Comparison of ENCODE assay signal across 1 cellular context in the genomic region with DNA sequence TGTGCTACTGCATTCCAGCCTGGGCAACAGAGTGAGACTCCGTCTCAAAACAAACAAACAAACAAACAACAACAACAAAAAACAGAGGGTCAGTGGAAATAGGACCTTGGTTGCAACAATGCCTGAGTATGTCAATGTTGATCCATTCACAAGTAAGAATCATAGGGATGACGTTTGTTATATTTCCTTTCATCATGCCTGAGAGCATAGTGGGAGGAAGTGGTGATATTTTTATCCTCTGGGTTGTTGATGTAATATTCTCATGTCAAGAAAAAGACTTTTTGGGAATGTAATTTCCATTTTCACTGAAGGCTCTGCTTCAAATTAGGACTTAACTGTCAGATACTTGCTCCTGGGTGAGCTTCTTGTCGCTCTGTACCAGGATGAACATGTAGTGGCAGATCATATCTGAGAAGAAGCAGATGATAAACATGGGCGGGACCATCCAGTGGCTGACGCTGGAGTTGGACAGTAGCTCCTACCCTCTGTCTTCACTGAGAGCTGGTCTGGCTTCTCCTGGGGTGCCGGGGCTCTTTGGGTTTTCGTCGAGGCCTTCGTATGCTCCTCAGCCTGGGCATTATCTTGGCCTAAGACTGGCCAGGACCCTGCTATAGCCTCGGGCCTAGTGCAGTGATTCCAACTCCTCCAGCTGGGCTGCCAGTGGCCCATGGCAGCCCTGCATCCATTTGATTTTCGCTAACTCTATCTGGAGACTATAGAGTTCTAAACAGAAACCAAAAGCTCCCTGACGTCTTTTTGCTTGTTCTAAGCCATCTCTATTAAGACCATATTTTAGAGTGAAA.
A peak's percentile ranks its signal among the peaks of the same experiment; 100 is the strongest.
TF ChIP-seq lines count a peak whose summit lies in the region.

No MANE protein-coding gene starts in this region.

TF ChIP-seq in K562, 482 proteins besides CTCF, POLR2A, EP300 and RAD21 (continued from another document):
- 0 out of 2 replicates have a peak, but pooled peaks have one; percentile 26 for TF ChIP-seq SPI1 (IDR thresholded peaks at IDR 0.05; ENCODE audit: borderline replicate concordance, low read depth, low read length)
- 0 out of 4 replicates have a peak, but pooled peaks of 1 of the 2 experiments have one; percentile 7 for TF ChIP-seq NRF1 (conservative IDR thresholded peaks at IDR 0.05 in 1 of 2, IDR thresholded peaks at IDR 0.05 in 1 of 2)
- TF ChIP-seq SMARCA4 (IDR thresholded peaks at IDR 0.05) = peak; percentile 33; the same call in 1 of the 2 replicates
- 0 out of 2 replicates have a peak, but pooled peaks have one; percentile 15 for TF ChIP-seq SMARCE1 (IDR thresholded peaks at IDR 0.05)
- TF ChIP-seq, protein P1, sequence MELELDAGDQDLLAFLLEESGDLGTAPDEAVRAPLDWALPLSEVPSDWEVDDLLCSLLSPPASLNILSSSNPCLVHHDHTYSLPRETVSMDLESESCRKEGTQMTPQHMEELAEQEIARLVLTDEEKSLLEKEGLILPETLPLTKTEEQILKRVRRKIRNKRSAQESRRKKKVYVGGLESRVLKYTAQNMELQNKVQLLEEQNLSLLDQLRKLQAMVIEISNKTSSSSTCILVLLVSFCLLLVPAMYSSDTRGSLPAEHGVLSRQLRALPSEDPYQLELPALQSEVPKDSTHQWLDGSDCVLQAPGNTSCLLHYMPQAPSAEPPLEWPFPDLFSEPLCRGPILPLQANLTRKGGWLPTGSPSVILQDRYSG (tag; conservative IDR thresholded peaks at IDR 0.05; ENCODE audit: low read depth) = 0 out of 2 replicates have a peak, but pooled peaks have one; percentile 55
- 0 out of 2 replicates have a peak, but pooled peaks have one; percentile 54 for TF ChIP-seq FOXK1 (CRISPR knock-in tag; IDR thresholded peaks at IDR 0.05; ENCODE audit: borderline replicate concordance)
- TF ChIP-seq ATF1 (CRISPR knock-in tag; IDR thresholded peaks at IDR 0.05) = no peak
- TF ChIP-seq ATF1 (tag; IDR thresholded peaks at IDR 0.05) = peak; percentile 53
- TF ChIP-seq, protein P2, sequence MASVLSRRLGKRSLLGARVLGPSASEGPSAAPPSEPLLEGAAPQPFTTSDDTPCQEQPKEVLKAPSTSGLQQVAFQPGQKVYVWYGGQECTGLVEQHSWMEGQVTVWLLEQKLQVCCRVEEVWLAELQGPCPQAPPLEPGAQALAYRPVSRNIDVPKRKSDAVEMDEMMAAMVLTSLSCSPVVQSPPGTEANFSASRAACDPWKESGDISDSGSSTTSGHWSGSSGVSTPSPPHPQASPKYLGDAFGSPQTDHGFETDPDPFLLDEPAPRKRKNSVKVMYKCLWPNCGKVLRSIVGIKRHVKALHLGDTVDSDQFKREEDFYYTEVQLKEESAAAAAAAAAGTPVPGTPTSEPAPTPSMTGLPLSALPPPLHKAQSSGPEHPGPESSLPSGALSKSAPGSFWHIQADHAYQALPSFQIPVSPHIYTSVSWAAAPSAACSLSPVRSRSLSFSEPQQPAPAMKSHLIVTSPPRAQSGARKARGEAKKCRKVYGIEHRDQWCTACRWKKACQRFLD (CRISPR knock-in tag; IDR thresholded peaks at IDR 0.05) = 0 out of 2 replicates have a peak, but pooled peaks have one; percentile 28
- TF ChIP-seq TFAP4 (CRISPR knock-in tag; IDR thresholded peaks at IDR 0.05; ENCODE audit: borderline replicate concordance) = peak; percentile 53; the same call in 1 of the 2 replicates
- TF ChIP-seq HDAC2 (IDR thresholded peaks at IDR 0.05) = peak; percentile 67
- TF ChIP-seq SIN3B (IDR thresholded peaks at IDR 0.05; ENCODE audit: low read depth) = no peak
- TF ChIP-seq ESRRB (CRISPR knock-in tag; IDR thresholded peaks at IDR 0.05; ENCODE audit: borderline replicate concordance) = no peak
- TF ChIP-seq SRSF3 (IDR thresholded peaks at IDR 0.05; ENCODE audit: insufficient read depth, low read length) = no peak
- TF ChIP-seq CTBP1 (IDR thresholded peaks at IDR 0.05; ENCODE audit: borderline replicate concordance) = peak; percentile 48; the same call in 1 of the 2 replicates
- TF ChIP-seq FOXK2 (conservative IDR thresholded peaks at IDR 0.05 in 1 of 2, IDR thresholded peaks at IDR 0.05 in 1 of 2; ENCODE audit: low read depth in 2 of 2) = peak; percentile 87 to 89
- no peak for TF ChIP-seq NFIX (CRISPR knock-in tag; IDR thresholded peaks at IDR 0.05; ENCODE audit: low read depth)
- TF ChIP-seq POLR2G (IDR thresholded peaks at IDR 0.05; ENCODE audit: low read depth, low read length) = 0 out of 2 replicates have a peak, but pooled peaks have one; percentile 15
- peak; percentile 64 for TF ChIP-seq ZFX (CRISPR knock-in tag; IDR thresholded peaks at IDR 0.05)
- 0 out of 2 replicates have a peak, but pooled peaks have one; percentile 46 for TF ChIP-seq NCOA1 (IDR thresholded peaks at IDR 0.05; ENCODE audit: low read depth)
- TF ChIP-seq ZNF639 (CRISPR knock-in tag; conservative IDR thresholded peaks at IDR 0.05 in 1 of 2, IDR thresholded peaks at IDR 0.05 in 1 of 2) = 0 out of 4 replicates have a peak, but pooled peaks of 1 of the 2 experiments have one; percentile 7
- TF ChIP-seq ATF3 (IDR thresholded peaks at IDR 0.05) = peak; percentile 28; the same call in 1 of the 2 replicates
- no peak for TF ChIP-seq ATF3 (CRISPR knock-in tag; conservative IDR thresholded peaks at IDR 0.05)
- TF ChIP-seq PHF8 (IDR thresholded peaks at IDR 0.05; ENCODE audit: borderline replicate concordance, low read length) = peak; percentile 24; the same call in 1 of the 2 replicates
- TF ChIP-seq ZNF324 (CRISPR knock-in tag; IDR thresholded peaks at IDR 0.05) = no peak
- TF ChIP-seq DPF2 (IDR thresholded peaks at IDR 0.05) = 0 out of 2 replicates have a peak, but pooled peaks have one; percentile 27
- TF ChIP-seq PKNOX1 (IDR thresholded peaks at IDR 0.05) = peak; percentile 11; the same call in 1 of the 2 replicates
